In the genomic region with DNA sequence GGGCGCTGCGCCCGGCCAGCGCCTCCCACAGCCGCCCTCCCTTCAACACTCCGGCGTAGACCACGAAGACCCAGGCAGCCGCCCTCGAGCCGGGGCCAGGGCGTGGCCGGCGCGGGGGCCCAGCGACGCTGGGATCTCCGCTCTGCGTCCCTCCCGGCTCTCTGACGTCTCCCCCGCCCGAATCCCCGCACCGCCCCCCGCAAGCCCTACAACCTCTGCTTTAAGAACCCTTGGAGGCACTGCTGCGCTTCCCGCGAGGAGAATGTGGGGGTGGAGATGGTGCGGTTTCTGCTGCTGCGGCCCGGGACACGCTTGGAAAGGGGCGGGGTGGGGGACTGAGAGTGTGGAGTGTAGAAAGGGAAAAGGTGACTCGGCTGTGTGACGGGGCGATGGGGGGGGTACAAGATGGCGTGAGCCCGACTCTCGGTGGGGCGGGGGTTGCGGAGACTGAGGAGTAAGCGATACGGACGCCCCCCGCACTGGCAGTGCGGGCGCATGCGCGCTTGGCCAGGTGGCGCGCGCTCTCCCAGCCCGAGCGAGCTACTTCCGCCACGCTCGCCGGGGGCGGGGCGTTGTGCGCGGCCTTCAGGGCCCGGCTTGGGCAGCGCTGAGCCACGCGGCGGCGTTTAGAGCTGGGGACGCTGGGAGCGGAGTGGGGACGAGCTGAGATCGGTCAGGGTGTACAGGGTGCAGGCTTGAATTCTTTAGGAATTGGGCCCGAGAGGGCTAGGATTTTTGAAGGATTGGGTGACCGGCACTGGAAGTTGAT, we compare ENCODE assay signal across 1 cellular context.
TF ChIP-seq lines count a peak whose summit lies in the region.

SUPT3H (minus strand) TSS at position 380 of the 769 bp plus-strand sequence.

TF ChIP-seq in HepG2, 621 proteins besides CTCF, POLR2A, EP300 and RAD21 (continued from another document and continues in another):
- TF ChIP-seq ZNF530 (CRISPR knock-in tag; IDR thresholded peaks at IDR 0.05; ENCODE audit: low read depth) = 0 out of 2 replicates have a peak, but pooled peaks have one; percentile 52
- TF ChIP-seq JUN (CRISPR knock-in tag; IDR thresholded peaks at IDR 0.05) = 0 out of 2 replicates have a peak, but pooled peaks have one; percentile 12
- TF ChIP-seq CENPX (CRISPR knock-in tag; IDR thresholded peaks at IDR 0.05) = no peak
- TF ChIP-seq ZNF7 (CRISPR knock-in tag; IDR thresholded peaks at IDR 0.05) = no peak
- TF ChIP-seq, protein P1, sequence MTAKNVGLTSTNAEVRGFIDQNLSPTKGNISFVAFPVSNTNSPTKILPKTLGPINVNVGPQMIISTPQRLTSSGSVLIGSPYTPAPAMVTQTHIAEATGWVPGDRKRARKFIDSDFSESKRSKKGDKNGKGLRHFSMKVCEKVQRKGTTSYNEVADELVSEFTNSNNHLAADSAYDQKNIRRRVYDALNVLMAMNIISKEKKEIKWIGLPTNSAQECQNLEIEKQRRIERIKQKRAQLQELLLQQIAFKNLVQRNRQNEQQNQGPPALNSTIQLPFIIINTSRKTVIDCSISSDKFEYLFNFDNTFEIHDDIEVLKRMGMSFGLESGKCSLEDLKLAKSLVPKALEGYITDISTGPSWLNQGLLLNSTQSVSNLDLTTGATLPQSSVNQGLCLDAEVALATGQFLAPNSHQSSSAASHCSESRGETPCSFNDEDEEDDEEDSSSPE (CRISPR knock-in tag; IDR thresholded peaks at IDR 0.05) = peak; percentile 78
- TF ChIP-seq HOXA3 (CRISPR knock-in tag; IDR thresholded peaks at IDR 0.05) = peak; percentile 93
- peak; percentile 73; the same call in 1 of the 2 replicates for TF ChIP-seq ZBTB42 (CRISPR knock-in tag; IDR thresholded peaks at IDR 0.05)
- TF ChIP-seq, protein P2, sequence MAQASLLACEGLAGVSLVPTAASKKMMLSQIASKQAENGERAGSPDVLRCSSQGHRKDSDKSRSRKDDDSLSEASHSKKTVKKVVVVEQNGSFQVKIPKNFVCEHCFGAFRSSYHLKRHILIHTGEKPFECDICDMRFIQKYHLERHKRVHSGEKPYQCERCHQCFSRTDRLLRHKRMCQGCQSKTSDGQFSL (CRISPR knock-in tag; IDR thresholded peaks at IDR 0.05) = peak; percentile 98
- 0 out of 2 replicates have a peak, but pooled peaks have one; percentile 73 for TF ChIP-seq MTF1 (CRISPR knock-in tag; IDR thresholded peaks at IDR 0.05)
- peak; percentile 63; the same call in 1 of the 2 replicates for TF ChIP-seq ARNTL (CRISPR knock-in tag; IDR thresholded peaks at IDR 0.05)
- peak; percentile 76 for TF ChIP-seq ZIK1 (CRISPR knock-in tag; IDR thresholded peaks at IDR 0.05; ENCODE audit: borderline replicate concordance, low read depth)
- peak; percentile 92 for TF ChIP-seq SMYD3 (CRISPR knock-in tag; IDR thresholded peaks at IDR 0.05)
- TF ChIP-seq TCF7L2 (IDR thresholded peaks at IDR 0.05; ENCODE audit: low read depth, low read length) = no peak
- peak; percentile 61; the same call in 1 of the 2 replicates for TF ChIP-seq PLSCR1 (CRISPR knock-in tag; IDR thresholded peaks at IDR 0.05; ENCODE audit: borderline replicate concordance)
- TF ChIP-seq GATA4 (IDR thresholded peaks at IDR 0.05; ENCODE audit: borderline replicate concordance, low read depth) = no peak; the same call in 1 of the 2 replicates
- peak; percentile 72 for TF ChIP-seq ZNF12 (CRISPR knock-in tag; IDR thresholded peaks at IDR 0.05)
- peak; percentile 62; the same call in 1 of the 2 replicates for TF ChIP-seq ZBTB46 (CRISPR knock-in tag; IDR thresholded peaks at IDR 0.05; ENCODE audit: borderline replicate concordance)
- TF ChIP-seq ZZZ3 (CRISPR knock-in tag; IDR thresholded peaks at IDR 0.05; ENCODE audit: borderline replicate concordance) = 0 out of 2 replicates have a peak, but pooled peaks have one; percentile 68
- TF ChIP-seq ISX (CRISPR knock-in tag; conservative IDR thresholded peaks at IDR 0.05) = no peak; the same call in 1 of the 2 replicates
- peak; percentile 98 for TF ChIP-seq YEATS4 (CRISPR knock-in tag; IDR thresholded peaks at IDR 0.05; ENCODE audit: borderline replicate concordance)
- TF ChIP-seq, protein P3, sequence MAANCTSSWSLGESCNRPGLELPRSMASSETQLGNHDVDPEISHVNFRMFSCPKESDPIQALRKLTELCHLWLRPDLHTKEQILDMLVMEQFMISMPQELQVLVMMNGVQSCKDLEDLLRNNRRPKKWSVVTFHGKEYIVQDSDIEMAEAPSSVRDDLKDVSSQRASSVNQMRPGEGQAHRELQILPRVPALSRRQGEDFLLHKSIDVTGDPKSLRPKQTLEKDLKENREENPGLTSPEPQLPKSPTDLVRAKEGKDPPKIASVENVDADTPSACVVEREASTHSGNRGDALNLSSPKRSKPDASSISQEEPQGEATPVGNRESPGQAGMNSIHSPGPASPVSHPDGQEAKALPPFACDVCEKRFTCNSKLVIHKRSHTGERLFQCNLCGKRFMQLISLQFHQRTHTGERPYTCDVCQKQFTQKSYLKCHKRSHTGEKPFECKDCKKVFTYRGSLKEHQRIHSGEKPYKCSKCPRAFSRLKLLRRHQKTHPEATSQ (CRISPR knock-in tag; IDR thresholded peaks at IDR 0.05; ENCODE audit: borderline replicate concordance) = peak; percentile 92
- TF ChIP-seq SRSF4 (IDR thresholded peaks at IDR 0.05; ENCODE audit: low read depth, low read length, poor library complexity, severe bottlenecking) = no peak
- TF ChIP-seq RFXANK (CRISPR knock-in tag; IDR thresholded peaks at IDR 0.05) = no peak; the same call in 1 of the 2 replicates
- peak; percentile 93 for TF ChIP-seq ELF3 (CRISPR knock-in tag; IDR thresholded peaks at IDR 0.05)
- peak; percentile 92; the same call in 1 of the 2 replicates for TF ChIP-seq ZNF333 (CRISPR knock-in tag; IDR thresholded peaks at IDR 0.05; ENCODE audit: borderline replicate concordance)
- TF ChIP-seq ZNF776 (CRISPR knock-in tag; IDR thresholded peaks at IDR 0.05) = peak; percentile 85; the same call in 1 of the 2 replicates
- peak; percentile 81 for TF ChIP-seq TBX2 (CRISPR knock-in tag; IDR thresholded peaks at IDR 0.05; ENCODE audit: borderline replicate concordance)
- TF ChIP-seq, protein P4, sequence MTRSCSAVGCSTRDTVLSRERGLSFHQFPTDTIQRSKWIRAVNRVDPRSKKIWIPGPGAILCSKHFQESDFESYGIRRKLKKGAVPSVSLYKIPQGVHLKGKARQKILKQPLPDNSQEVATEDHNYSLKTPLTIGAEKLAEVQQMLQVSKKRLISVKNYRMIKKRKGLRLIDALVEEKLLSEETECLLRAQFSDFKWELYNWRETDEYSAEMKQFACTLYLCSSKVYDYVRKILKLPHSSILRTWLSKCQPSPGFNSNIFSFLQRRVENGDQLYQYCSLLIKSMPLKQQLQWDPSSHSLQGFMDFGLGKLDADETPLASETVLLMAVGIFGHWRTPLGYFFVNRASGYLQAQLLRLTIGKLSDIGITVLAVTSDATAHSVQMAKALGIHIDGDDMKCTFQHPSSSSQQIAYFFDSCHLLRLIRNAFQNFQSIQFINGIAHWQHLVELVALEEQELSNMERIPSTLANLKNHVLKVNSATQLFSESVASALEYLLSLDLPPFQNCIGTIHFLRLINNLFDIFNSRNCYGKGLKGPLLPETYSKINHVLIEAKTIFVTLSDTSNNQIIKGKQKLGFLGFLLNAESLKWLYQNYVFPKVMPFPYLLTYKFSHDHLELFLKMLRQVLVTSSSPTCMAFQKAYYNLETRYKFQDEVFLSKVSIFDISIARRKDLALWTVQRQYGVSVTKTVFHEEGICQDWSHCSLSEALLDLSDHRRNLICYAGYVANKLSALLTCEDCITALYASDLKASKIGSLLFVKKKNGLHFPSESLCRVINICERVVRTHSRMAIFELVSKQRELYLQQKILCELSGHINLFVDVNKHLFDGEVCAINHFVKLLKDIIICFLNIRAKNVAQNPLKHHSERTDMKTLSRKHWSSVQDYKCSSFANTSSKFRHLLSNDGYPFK (CRISPR knock-in tag; IDR thresholded peaks at IDR 0.05; ENCODE audit: borderline replicate concordance) = peak; percentile 99
- peak; percentile 94 for TF ChIP-seq ZNF788 (CRISPR knock-in tag; IDR thresholded peaks at IDR 0.05; ENCODE audit: borderline replicate concordance)
- peak; percentile 76; the same call in 1 of the 2 replicates for TF ChIP-seq ZNF761 (CRISPR knock-in tag; conservative IDR thresholded peaks at IDR 0.05)
- peak; percentile 76; the same call in 1 of the 2 replicates for TF ChIP-seq PHF21A (CRISPR knock-in tag; IDR thresholded peaks at IDR 0.05)
- peak; percentile 59; the same call in 1 of the 2 replicates for TF ChIP-seq ZNF564 (CRISPR knock-in tag; IDR thresholded peaks at IDR 0.05)
- no peak for TF ChIP-seq HDAC6 (IDR thresholded peaks at IDR 0.05; ENCODE audit: low read depth, low read length)
- peak; percentile 72 for TF ChIP-seq GFI1 (CRISPR knock-in tag; IDR thresholded peaks at IDR 0.05; ENCODE audit: borderline replicate concordance)
- peak; percentile 72; the same call in 1 of the 2 replicates for TF ChIP-seq ZNF431 (CRISPR knock-in tag; IDR thresholded peaks at IDR 0.05; ENCODE audit: borderline replicate concordance, low read depth)
- TF ChIP-seq POLR2AphosphoS2 (IDR thresholded peaks at IDR 0.05; ENCODE audit: low read depth, low read length) = 0 out of 2 replicates have a peak, but pooled peaks have one; percentile 38
- peak; percentile 97 for TF ChIP-seq ZMYM4 (CRISPR knock-in tag; IDR thresholded peaks at IDR 0.05)
- TF ChIP-seq ZNF703 (CRISPR knock-in tag; IDR thresholded peaks at IDR 0.05; ENCODE audit: borderline replicate concordance) = 0 out of 2 replicates have a peak, but pooled peaks have one; percentile 12
- TF ChIP-seq DNMT3B (CRISPR knock-in tag; conservative IDR thresholded peaks at IDR 0.05) = peak; percentile 19; the same call in 1 of the 2 replicates
- no peak for TF ChIP-seq ZNF281 (CRISPR knock-in tag; IDR thresholded peaks at IDR 0.05; ENCODE audit: borderline replicate concordance)
- no peak for TF ChIP-seq RBAK (CRISPR knock-in tag; IDR thresholded peaks at IDR 0.05)
- TF ChIP-seq TERF1 (CRISPR knock-in tag; IDR thresholded peaks at IDR 0.05) = no peak
- no peak for TF ChIP-seq ZKSCAN5 (CRISPR knock-in tag; IDR thresholded peaks at IDR 0.05)
- peak; percentile 81 for TF ChIP-seq GZF1 (CRISPR knock-in tag; IDR thresholded peaks at IDR 0.05)
- TF ChIP-seq EED (CRISPR knock-in tag; IDR thresholded peaks at IDR 0.05) = 0 out of 2 replicates have a peak, but pooled peaks have one; percentile 28
- no peak for TF ChIP-seq SMARCE1 (IDR thresholded peaks at IDR 0.05; ENCODE audit: borderline replicate concordance)
- TF ChIP-seq GATAD2A (CRISPR knock-in tag; IDR thresholded peaks at IDR 0.05) = peak; percentile 55
- no peak for TF ChIP-seq SNRNP70 (IDR thresholded peaks at IDR 0.05; ENCODE audit: low read depth, low read length)
- peak; percentile 93 for TF ChIP-seq POLR2AphosphoS5 (IDR thresholded peaks at IDR 0.05; ENCODE audit: low read depth, low read length)
- peak; percentile 82; the same call in 1 of the 2 replicates for TF ChIP-seq RNF2 (conservative IDR thresholded peaks at IDR 0.05; ENCODE audit: low read depth)
- no peak for TF ChIP-seq PHF5A (CRISPR knock-in tag; IDR thresholded peaks at IDR 0.05; ENCODE audit: low read depth, unreplicated experiment)
- TF ChIP-seq NR2F2 (IDR thresholded peaks at IDR 0.05; ENCODE audit: borderline replicate concordance, low read depth) = no peak; the same call in 1 of the 2 replicates
